12 cellular contexts compared by ENCODE assay signal in genomic region chr2:131361773-131362172, GRCh38. TPM values are rescaled to one million over a fixed set of nuclear protein-coding genes. Genes with fewer than 3 reads are reported as not detected.
DNase-seq lines count a peak whose midpoint lies in the region; TF ChIP-seq lines count a peak whose summit lies in the region.
"Not testable (repeated sequence)": the region's sequence is repeated elsewhere in the genome, so short reads cannot be mapped to it uniquely, and the experiment has no call there.
"Had no signal": no experiment of that assay in that cellular context is flagged by ENCODE, and none has a peak within 500 bp of the region (broad histone marks: within the 10 kb centered on the region; RNA-seq: fewer than 3 reads in every experiment).

No MANE protein-coding gene starts in this region.

- H3K4me2 ChIP-seq in H9 (ENCODE audit: insufficient read depth, insufficient read length, low read length); mesendoderm (ENCODE audit: low read length): not testable (repeated sequence)

- H3K36me3 Mint-ChIP-seq in H9 (ENCODE audit: insufficient read depth in 1 of 3, low read depth in 3 of 3); endothelial cell (ENCODE audit: low read depth, unreplicated experiment); progenitor cell of endocrine pancreas (ENCODE audit: insufficient read depth): not testable (repeated sequence)

- H3K79me2 ChIP-seq in H9 (ENCODE audit: insufficient read depth, low read length); mesendoderm (ENCODE audit: control insufficient read depth, insufficient read depth, low read length): not testable (repeated sequence)

- WGBS in H9 (ENCODE audit: extremely low coverage, insufficient read length, low lambda C conversion rate), result no CpG with 5 or more reads among the region's 4 CpGs
- WGBS in mesendoderm (ENCODE audit: extremely low coverage, insufficient coverage, low lambda C conversion rate), result no CpG with 5 or more reads among the region's 4 CpGs

- H3K9me3 Mint-ChIP-seq in H9; endothelial cell (ENCODE audit: unreplicated experiment); progenitor cell of endocrine pancreas (ENCODE audit: low read depth): not testable (repeated sequence)

- not testable (repeated sequence) for H3K9ac ChIP-seq in H9 (ENCODE audit: extremely low read depth, insufficient read length, low read length); mesendoderm (ENCODE audit: low read length)

- H3K23me2 ChIP-seq in H9 (ENCODE audit: insufficient read length, low read depth, low read length, poor library complexity, severe bottlenecking), result not testable (repeated sequence)

- not testable (repeated sequence) for H3K23ac ChIP-seq in H9 (ENCODE audit: insufficient read length, low read depth, low read length); mesendoderm (ENCODE audit: low read length)

- not testable (repeated sequence) for H2BK20ac ChIP-seq in H9 (ENCODE audit: low read depth, low read length, poor library complexity, severe bottlenecking)

- not testable (repeated sequence) for H3K27ac Mint-ChIP-seq in H9; endothelial cell (ENCODE audit: unreplicated experiment); progenitor cell of endocrine pancreas

- not testable (repeated sequence) for H3K79me1 ChIP-seq in H9 (ENCODE audit: insufficient read depth, low read depth, low read length, poor library complexity, severe bottlenecking); mesendoderm (ENCODE audit: low read length)

- H2BK5ac ChIP-seq in H9 (ENCODE audit: insufficient read length, low read length); mesendoderm (ENCODE audit: low read length): not testable (repeated sequence)

- H3K18ac ChIP-seq in H9 (ENCODE audit: insufficient read length, low read depth, low read length); mesendoderm (ENCODE audit: low read length): not testable (repeated sequence)

- not testable (repeated sequence) for H3K4me1 ChIP-seq in BE2C; H9 (ENCODE audit: insufficient read depth, low read length); mesendoderm (ENCODE audit: control insufficient read depth, low read depth, low read length)

- H3K56ac ChIP-seq in H9 (ENCODE audit: insufficient read length, low read depth, low read length); mesendoderm (ENCODE audit: low read length): not testable (repeated sequence)

- H3K14ac ChIP-seq in H9 (ENCODE audit: insufficient read depth, low read length), result not testable (repeated sequence)

- not testable (repeated sequence) for H4K91ac ChIP-seq in H9 (ENCODE audit: insufficient read length, low read depth, low read length)

- H2AK5ac ChIP-seq in H9 (ENCODE audit: insufficient read length, low read length); mesendoderm (ENCODE audit: low read length): not testable (repeated sequence)

- H4K5ac ChIP-seq in H9 (ENCODE audit: insufficient read length, low read depth, low read length); mesendoderm (ENCODE audit: low read length): not testable (repeated sequence)

- peaks cover 4 to 15% of the 10 kb centered on the region in 2 experiments for H3K4me1 Mint-ChIP-seq in H9
- H3K4me1 Mint-ChIP-seq in endothelial cell (ENCODE audit: unreplicated experiment); progenitor cell of endocrine pancreas (ENCODE audit: low read depth): not testable (repeated sequence)

- H3K4ac ChIP-seq in H9 (ENCODE audit: low read depth, low read length); mesendoderm (ENCODE audit: low read depth, low read length): not testable (repeated sequence)

- H4K20me1 ChIP-seq in H9 (ENCODE audit: control insufficient read depth, insufficient read depth, insufficient read length), result not testable (repeated sequence)

- not testable (repeated sequence) for H2BK12ac ChIP-seq in H9 (ENCODE audit: insufficient read length, low read depth, low read length)

- H3K27ac ChIP-seq in H9 (ENCODE audit: insufficient read length, low read depth, low read length); VCaP; mesendoderm (ENCODE audit: low read depth, low read length): not testable (repeated sequence)

- not testable (repeated sequence) for DNase-seq in BE2C; H9; endothelial cell (ENCODE audit: low spot score); progenitor cell of endocrine pancreas (ENCODE audit: low spot score, unreplicated experiment)
- DNase-seq in NCI-H2171 treated with DMSO at 0.1 percent for 48 hours (lab: John Stamatoyannopoulos, UW), result peak; percentile 3
- DNase-seq in OCI-M1 (lab: John Stamatoyannopoulos, UW), result peak; percentile 3
- DNase-seq in mesendoderm, result peak; percentile 3

- H3K27me3 ChIP-seq in BE2C; H9 (ENCODE audit: insufficient read depth, low read length); mesendoderm (ENCODE audit: insufficient read depth, low read length, poor library complexity): not testable (repeated sequence)

- H3K36me3 ChIP-seq in BE2C; mesendoderm (ENCODE audit: control insufficient read depth, insufficient read depth, low read length): not testable (repeated sequence)

- not testable (repeated sequence) for H2AFZ ChIP-seq in H9 (ENCODE audit: low read length)

- not testable (repeated sequence) for H3T11ph ChIP-seq in H9 (ENCODE audit: low read length)

- H3K4me3 ChIP-seq in BE2C (ENCODE audit: low read depth, low read length); mesendoderm (ENCODE audit: low read length): not testable (repeated sequence)

- TF ChIP-seq CTCF in BE2C (IDR thresholded peaks at IDR 0.05; ENCODE audit: low read depth, low read length) (0 out of 2 replicates have a peak, but pooled peaks have one; percentile 2), H9 (conservative IDR thresholded peaks at IDR 0.05) (peak; percentile 44), VCaP (conservative IDR thresholded peaks at IDR 0.05) (0 out of 2 replicates have a peak, but pooled peaks have one; percentile 12), endothelial cell (IDR thresholded peaks at IDR 0.05; ENCODE audit: unreplicated experiment) (peak; percentile 11), progenitor cell of endocrine pancreas (IDR thresholded peaks at IDR 0.05; ENCODE audit: unreplicated experiment) (peak; percentile 44)

- H2BK120ac ChIP-seq in H9 (ENCODE audit: low read depth, low read length, poor library complexity, severe bottlenecking); mesendoderm (ENCODE audit: low read depth, low read length): not testable (repeated sequence)

- not testable (repeated sequence) for H4K8ac ChIP-seq in H9 (replicated peaks; ENCODE audit: insufficient read length, low read depth, low read length); mesendoderm (ENCODE audit: low read depth, low read length)

- H3K4me3 Mint-ChIP-seq in H9; endothelial cell (ENCODE audit: unreplicated experiment); progenitor cell of endocrine pancreas (ENCODE audit: low read depth): not testable (repeated sequence)

- H3K9me3 ChIP-seq in BE2C; H9 (ENCODE audit: control insufficient read depth, low read depth, low read length): not testable (repeated sequence)

- H2BK15ac ChIP-seq in H9 (ENCODE audit: low read depth, low read length); mesendoderm (replicated peaks; ENCODE audit: low read depth): not testable (repeated sequence)

- peaks cover 70% of the 10 kb centered on the region for H3K27me3 Mint-ChIP-seq in H9 (ENCODE audit: low read depth)
- not testable (repeated sequence) for H3K27me3 Mint-ChIP-seq in endothelial cell (ENCODE audit: unreplicated experiment)
- H3K27me3 Mint-ChIP-seq in progenitor cell of endocrine pancreas, result peaks cover 56% of the 10 kb centered on the region

RNA-seq across cellular contexts. Expression of gene RAB6D, which starts 2.2 kb away (rescaled TPM):
- 1.3 TPM for polyA plus RNA-seq in BE2C (2012; ENCODE audit: insufficient read depth, insufficient read length, low read depth)
- total RNA-seq in H9 (2021) (0.18 TPM in 1 of 2 replicates, not detected in the other), endothelial cell (ENCODE audit: unreplicated experiment) (0.59 TPM), progenitor cell of endocrine pancreas (0.31 and 0.67 TPM in 2 replicates)
- polyA plus RNA-seq in mesendoderm (2013, experiment 1 of 2), result 0.21 TPM
- polyA plus RNA-seq in mesendoderm (2013, experiment 2 of 2), result 0.14 TPM
- total RNA-seq: CD8-positive, alpha-beta memory T cell; Daoy; H4 had no signal
- polyA plus RNA-seq: BJ had no signal
